8 cellular contexts compared by ENCODE assay signal in genomic region chr6:150016324-150017185, GRCh38. TPM values are rescaled to one million over a fixed set of nuclear protein-coding genes. Genes with fewer than 3 reads are reported as not detected.
DNase-seq lines count a peak whose midpoint lies in the region; ATAC-seq, FAIRE-seq and TF ChIP-seq lines count a peak whose summit lies in the region.

No MANE protein-coding gene starts in this region.

- no peaks in the 10 kb centered on the region for H3K9me1 ChIP-seq in endothelial cell of umbilical vein (replicated peaks; ENCODE audit: control insufficient read depth, extremely low read depth, insufficient read depth, low read length)

- H3K27me3 ChIP-seq in endothelial cell of umbilical vein (ENCODE audit: control insufficient read depth in 2 of 2, insufficient read depth in 2 of 2, low read length in 2 of 2): peaks cover 35 to 57% of the 10 kb centered on the region in 2 experiments

- no peaks in the 10 kb centered on the region for H3K36me3 ChIP-seq in endothelial cell of umbilical vein (ENCODE audit: control insufficient read depth in 2 of 2, extremely low read depth in 1 of 2, insufficient read depth in 2 of 2, low read length in 2 of 2)

- H4K20me1 ChIP-seq in endothelial cell of umbilical vein (replicated peaks; ENCODE audit: control insufficient read depth, extremely low read depth, insufficient read depth, low read length): no peaks in the 10 kb centered on the region

- intact Hi-C loops in activated CD4-positive, alpha-beta memory T cell treated with anti-CD3 and anti-CD28 coated beads for 36 hours (cut with micrococcal nuclease): loop anchor here (1.0 to 10.0 kb wide), 3 partner anchors 54 to 172 kb away; partner anchors contain the start of gene ULBP1
- intact Hi-C loops in endothelial cell of umbilical vein (cut with micrococcal nuclease): loop anchor here (1.0 to 5.0 kb wide), 3 partner anchors 82 to 294 kb away; no protein-coding TSS in a partner anchor

- no peaks in the 10 kb centered on the region for H3K4me1 ChIP-seq in endothelial cell of umbilical vein (ENCODE audit: control insufficient read depth, extremely low read depth, insufficient read depth, low read length)

- BruUV-seq in endothelial cell of umbilical vein (replicated peaks; lab: Mats Ljungman, UMichigan): no TSS peak

- no peak overlapping the region for H3K9ac ChIP-seq in endothelial cell of umbilical vein (replicated peaks; ENCODE audit: extremely low read depth, insufficient read depth, low read length)

- FAIRE-seq in endothelial cell of umbilical vein (lab: Jason Lieb, UNC) (peak; percentile 81), urothelium cell line (lab: Jason Lieb, UNC) (peak; percentile 35)

- no peak overlapping the region for H3K4me3 Mint-ChIP-seq in activated CD4-positive, alpha-beta memory T cell treated with anti-CD3 and anti-CD28 coated beads for 36 hours

- DNase-seq in activated CD4-positive, CD25-positive, alpha-beta regulatory T cell treated with anti-CD3 and anti-CD28 coated beads, Interleukin-2, amount 50 U/mL, for 16 hours (ENCODE audit: low read depth, low spot score): peak; percentile 45
- DNase-seq in activated CD4-positive, CD25-positive, alpha-beta regulatory T cell treated with anti-CD3 and anti-CD28 coated beads, Interleukin-2, amount 50 U/mL, for 72 hours: no peak
- DNase-seq in NCI-H345 treated with DMSO at 0.1 percent for 48 hours (lab: John Stamatoyannopoulos, UW; ENCODE audit: unreplicated experiment) (peak; percentile 70), endothelial cell of umbilical vein (ENCODE audit: low read depth, low spot score) (peak; percentile 63), middle frontal gyrus (ENCODE audit: extremely low spot score, low spot score) (peak; percentile 77), urothelium cell line (ENCODE audit: low spot score) (peak; percentile 67)
- DNase-seq in activated CD4-positive, alpha-beta memory T cell treated with anti-CD3 and anti-CD28 coated beads for 36 hours: peak; percentile 44

- peaks cover 24% of the 10 kb centered on the region for H3K4me1 Mint-ChIP-seq in activated CD4-positive, alpha-beta memory T cell treated with anti-CD3 and anti-CD28 coated beads for 36 hours (ENCODE audit: low read depth)

- no peaks in the 10 kb centered on the region for H3K9me3 Mint-ChIP-seq in activated CD4-positive, alpha-beta memory T cell treated with anti-CD3 and anti-CD28 coated beads for 36 hours

- H3K27ac Mint-ChIP-seq in activated CD4-positive, alpha-beta memory T cell treated with anti-CD3 and anti-CD28 coated beads for 36 hours: peak overlapping the region; percentile 15

- TF ChIP-seq CTCF in endothelial cell of umbilical vein (IDR thresholded peaks at IDR 0.05; ENCODE audit: extremely low read depth in 1 of 2, insufficient read depth in 1 of 2, low read depth in 1 of 2, low read length in 2 of 2): peak; percentile 39 to 49

- no peak overlapping the region for H3K4me3 ChIP-seq in endothelial cell of umbilical vein (replicated peaks in 1 of 3; ENCODE audit: insufficient read depth in 1 of 3, low read depth in 1 of 3, low read length in 3 of 3)

- dilution Hi-C loops in endothelial cell of umbilical vein (cut with MboI; ENCODE audit: extremely low pct_ligation_motif_present, low sequenced_read_pairs): no loop called here

- H3K4me2 ChIP-seq in endothelial cell of umbilical vein (ENCODE audit: insufficient read depth, low read length): no peak overlapping the region

- POLR2A ChIA-PET in activated CD4-positive, alpha-beta memory T cell treated with anti-CD3 and anti-CD28 coated beads for 36 hours (lab: Charles Lee): no interaction called here
- POLR2A ChIA-PET in endothelial cell of umbilical vein (lab: Charles Lee): no interaction called here

- no peaks in the 10 kb centered on the region for H3K9me3 ChIP-seq in endothelial cell of umbilical vein (replicated peaks; ENCODE audit: control insufficient read depth, insufficient read depth, low read length)

- CTCF ChIA-PET in activated CD4-positive, alpha-beta memory T cell treated with anti-CD3 and anti-CD28 coated beads for 36 hours (lab: Charles Lee): interaction anchor here (0.6 to 2.2 kb wide), 34 partner anchors 9 to 799 kb away, joined by 3 to 28 read pairs (median 4); partner anchors contain the start of gene RAET1L
- CTCF ChIA-PET in endothelial cell of umbilical vein (lab: Charles Lee): interaction anchor here (0.5 to 2.1 kb wide), 45 partner anchors 8 to 798 kb away, joined by 3 to 63 read pairs (median 4); partner anchors contain the start of genes RAET1E, ULBP1 and ULBP3

- no peaks in the 10 kb centered on the region for H3K36me3 Mint-ChIP-seq in activated CD4-positive, alpha-beta memory T cell treated with anti-CD3 and anti-CD28 coated beads for 36 hours

- H3K79me2 ChIP-seq in endothelial cell of umbilical vein (ENCODE audit: control insufficient read depth, insufficient read depth, low read length): no peaks in the 10 kb centered on the region

- no peak overlapping the region for H3K27ac ChIP-seq in endothelial cell of umbilical vein (ENCODE audit: insufficient read depth, low read depth, low read length)

- H3K27me3 Mint-ChIP-seq in activated CD4-positive, alpha-beta memory T cell treated with anti-CD3 and anti-CD28 coated beads for 36 hours: peaks cover 65% of the 10 kb centered on the region

- TF ChIP-seq POLR2A in endothelial cell of umbilical vein (IDR thresholded peaks at IDR 0.05; ENCODE audit: low read depth, low read length): no peak

- ATAC-seq in HG02943 (IDR thresholded peaks at IDR 0.05; ENCODE audit: low read depth, unreplicated experiment): peak; percentile 70

- no peak overlapping the region for H2AFZ ChIP-seq in endothelial cell of umbilical vein (ENCODE audit: low read depth, low read length)

TF ChIP-seq in endothelial cell of umbilical vein, 7 proteins besides CTCF, POLR2A, EP300 and RAD21:
- TF ChIP-seq FOS (IDR thresholded peaks at IDR 0.05; ENCODE audit: borderline replicate concordance, insufficient read depth, low read length) (no peak), POLR2AphosphoS5 (IDR thresholded peaks at IDR 0.05; ENCODE audit: insufficient read depth, low read depth, low read length) (no peak), EZH2 (IDR thresholded peaks at IDR 0.05; ENCODE audit: borderline replicate concordance, low read depth, low read length, severe bottlenecking) (no peak), MAX (IDR thresholded peaks at IDR 0.05; ENCODE audit: insufficient read depth, insufficient read length) (no peak), MYC (IDR thresholded peaks at IDR 0.05; ENCODE audit: low read depth, low read length) (no peak), GATA2 (IDR thresholded peaks at IDR 0.05; ENCODE audit: insufficient read depth, insufficient read length, low read depth, low read length) (no peak), JUN (IDR thresholded peaks at IDR 0.05; ENCODE audit: borderline replicate concordance, insufficient read depth, insufficient read length, low read depth) (no peak)

RNA-seq across cellular contexts. Expression of gene RAET1L, which starts 8.8 kb away (rescaled TPM):
- not detected for total RNA-seq in activated CD4-positive, alpha-beta memory T cell treated with anti-CD3 and anti-CD28 coated beads for 36 hours
- not detected in 2 replicates for total RNA-seq in endothelial cell of umbilical vein
- polyA plus RNA-seq in endothelial cell of umbilical vein: not detected in 2 replicates
- not detected in 2 replicates for polyA plus RNA-seq in endothelial cell of umbilical vein (2011; cell fraction: cytosol; rRNA removed)
- polyA plus RNA-seq in endothelial cell of umbilical vein (2011; cell fraction: nucleus; rRNA removed): not detected in 2 replicates
- not detected in 2 replicates for polyA plus RNA-seq in endothelial cell of umbilical vein (2012)
- not detected in 2 replicates for polyA minus RNA-seq in endothelial cell of umbilical vein
- polyA minus RNA-seq in endothelial cell of umbilical vein (2011; cell fraction: cytosol; rRNA and poly(A)+ RNA removed): not detected
- not detected in 2 replicates for polyA minus RNA-seq in endothelial cell of umbilical vein (2011; cell fraction: nucleus; rRNA and poly(A)+ RNA removed)

RNA-seq across cellular contexts. Expression of gene ULBP3, which starts 52.4 kb away (rescaled TPM):
- under 1 TPM in 1 of 2 experiments, not detected in 1; 0.61 TPM for total RNA-seq in activated CD4-positive, alpha-beta memory T cell treated with anti-CD3 and anti-CD28 coated beads for 36 hours
- total RNA-seq in endothelial cell of umbilical vein: 12.8 and 13.8 TPM in 2 replicates
- 5.2 and 7.1 TPM in 2 replicates for polyA plus RNA-seq in endothelial cell of umbilical vein
- 8.1 and 11.0 TPM in 2 replicates for polyA plus RNA-seq in endothelial cell of umbilical vein (2011; cell fraction: cytosol; rRNA removed)
- polyA plus RNA-seq in endothelial cell of umbilical vein (2011; cell fraction: nucleus; rRNA removed): 3.3 and 5.2 TPM in 2 replicates
- 7.4 and 14.2 TPM in 2 replicates for polyA plus RNA-seq in endothelial cell of umbilical vein (2012)
- polyA minus RNA-seq in endothelial cell of umbilical vein: 19.3 and 24.5 TPM in 2 replicates
- 5.7 TPM for polyA minus RNA-seq in endothelial cell of umbilical vein (2011; cell fraction: cytosol; rRNA and poly(A)+ RNA removed)
- 1.8 and 2.2 TPM in 2 replicates for polyA minus RNA-seq in endothelial cell of umbilical vein (2011; cell fraction: nucleus; rRNA and poly(A)+ RNA removed)

RNA-seq across cellular contexts. Expression of gene ULBP1, which starts 52.8 kb away (rescaled TPM):
- 1 to 10 TPM; 1.8 to 2.2 TPM for total RNA-seq in activated CD4-positive, alpha-beta memory T cell treated with anti-CD3 and anti-CD28 coated beads for 36 hours
- 0.33 and 2.3 TPM in 2 replicates for total RNA-seq in endothelial cell of umbilical vein
- 1.1 and 1.4 TPM in 2 replicates for polyA plus RNA-seq in endothelial cell of umbilical vein
- polyA plus RNA-seq in endothelial cell of umbilical vein (2011; cell fraction: cytosol; rRNA removed): 1.8 and 1.9 TPM in 2 replicates
- 1.3 and 1.5 TPM in 2 replicates for polyA plus RNA-seq in endothelial cell of umbilical vein (2011; cell fraction: nucleus; rRNA removed)
- 0.85 and 1.2 TPM in 2 replicates for polyA plus RNA-seq in endothelial cell of umbilical vein (2012)
- 0.61 and 0.96 TPM in 2 replicates for polyA minus RNA-seq in endothelial cell of umbilical vein
- polyA minus RNA-seq in endothelial cell of umbilical vein (2011; cell fraction: cytosol; rRNA and poly(A)+ RNA removed): 0.31 TPM
- 0.53 and 0.63 TPM in 2 replicates for polyA minus RNA-seq in endothelial cell of umbilical vein (2011; cell fraction: nucleus; rRNA and poly(A)+ RNA removed)
